ENCODE assay signal across 18 cellular contexts in genomic region chr2:164976301-164976700, GRCh38. TPM values are rescaled to one million over a fixed set of nuclear protein-coding genes. Genes with fewer than 3 reads are reported as not detected.
"Had no signal": no experiment of that assay in that cellular context is flagged by ENCODE, and none has a peak within 500 bp of the region (broad histone marks: within the 10 kb centered on the region; RNA-seq: fewer than 3 reads in every experiment).

No MANE protein-coding gene starts in this region.

- H3K4me1 ChIP-seq: psoas muscle, uterus had no signal

- H3K4me3 ChIP-seq: mucosa of descending colon, psoas muscle, thoracic aorta, uterus had no signal

- H3K27ac ChIP-seq: psoas muscle, thoracic aorta, uterus had no signal

- ATAC-seq: activated CD8-positive, alpha-beta T cell treated with anti-CD3 and anti-CD28 coated beads, Interleukin-2, amount 10 ng/mL, durations not matched to agents 7 days and 5 days; activated T-helper 17 cell treated with anti-CD3 and anti-CD28 coated beads, Interleukin-2, amount 50 U/mL, for 72 hours; effector memory CD8-positive, alpha-beta T cell; left lobe of liver; mucosa of descending colon; psoas muscle; stimulated activated naive CD8-positive, alpha-beta T cell treated with anti-CD3 and anti-CD28 coated beads, Interleukin-15, amount 100 ng/mL, for 72 hours had no signal

- H3K9me3 ChIP-seq: mucosa of descending colon, psoas muscle, thoracic aorta, uterus had no signal

- H3K36me3 ChIP-seq: thoracic aorta, uterus had no signal

- DNase-seq: activated CD4-positive, alpha-beta T cell treated with anti-CD3 and anti-CD28 coated beads for 48 hours; activated CD8-positive, alpha-beta T cell treated with anti-CD3 and anti-CD28 coated beads, Interleukin-2, amount 10 ng/mL, durations not matched to agents 7 days and 5 days; activated naive CD4-positive, alpha-beta T cell treated with anti-CD3 and anti-CD28 coated beads, Interleukin-2, amount 10 ng/mL, durations not matched to agents 7 days and 5 days; effector memory CD8-positive, alpha-beta T cell; foreskin melanocyte; head of caudate nucleus; mammary epithelial cell; mucosa of descending colon; psoas muscle; stimulated activated CD4-positive, alpha-beta T cell treated with anti-CD3 and anti-CD28 coated beads, Interleukin-4, amount 100 ng/mL, for 4 hours; stimulated activated naive CD8-positive, alpha-beta T cell treated with anti-CD3 and anti-CD28 coated beads, Interleukin-15, amount 100 ng/mL, for 72 hours; uterus had no signal

- H3K27me3 ChIP-seq: uterus had no signal

RNA-seq across cellular contexts. Expression of gene SLC38A11, which starts 21.0 kb away (rescaled TPM):
- total RNA-seq: activated CD8-positive, alpha-beta T cell treated with anti-CD3 and anti-CD28 coated beads, Interleukin-2, amount 10 ng/mL, durations not matched to agents 7 days and 5 days; activated T-helper 17 cell treated with anti-CD3 and anti-CD28 coated beads, Interleukin-2, amount 50 U/mL, for 72 hours; mammary epithelial cell; natural killer cell treated with Interleukin-12 subunit alpha and Interleukin-12 subunit beta and Interleukin-15 and Interleukin-18, amount 100 ng/mL, for 72 hours; osteoblast; T-helper 1 cell treated with Interleukin-12 subunit alpha and Interleukin-12 subunit beta and Interleukin-4 antibody, amounts not matched to agents 30 ng/mL and 1 ng/mL, for 36 hours had no signal
